8 cellular contexts compared by ENCODE assay signal in the genomic region with DNA sequence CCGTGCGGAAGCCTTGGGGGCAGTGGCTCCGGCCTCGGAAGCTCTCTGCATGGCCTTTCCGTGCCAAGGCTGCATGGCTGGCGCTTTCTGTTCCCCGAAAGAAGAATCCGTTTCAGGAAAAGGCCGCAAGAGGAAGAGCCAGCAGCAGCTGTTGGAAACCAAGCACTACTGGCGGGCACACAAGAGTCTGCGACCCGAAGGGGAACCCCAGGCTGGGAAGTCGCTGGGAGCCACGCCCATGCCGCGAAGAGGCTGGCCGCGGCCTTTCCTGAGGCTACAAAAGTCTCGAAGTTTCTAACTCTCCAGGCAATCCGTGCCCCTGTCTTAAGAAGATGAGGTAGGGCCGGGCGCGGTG. TPM values are rescaled to one million over a fixed set of nuclear protein-coding genes. Genes with fewer than 3 reads are reported as not detected.
A peak's percentile ranks its signal among the peaks of the same experiment; 100 is the strongest.
DNase-seq lines count a peak whose midpoint lies in the region; ATAC-seq and TF ChIP-seq lines count a peak whose summit lies in the region.

A gene (minus strand): TSS at position 191 of the 355 bp plus-strand sequence. CDS start 116 bp downstream, at position 75.

- in situ Hi-C loops in G401 (cut with HindIII; ENCODE audit: low sequenced_read_pairs), result no loop called here
- in situ Hi-C loops in GM23248 (cut with MboI), result no loop called here

- CTCF ChIA-PET in activated CD8-positive, alpha-beta T cell treated with anti-CD3 and anti-CD28 coated beads, Interleukin-2, amount 10 ng/mL, durations not matched to agents 7 days and 5 days (lab: Charles Lee), result interaction anchor here (1.4 to 3.8 kb wide), 4 partner anchors 9 to 61 kb away, joined by 3 to 26 read pairs (median 6); a partner anchor contains a TSS

- H3K27me3 Mint-ChIP-seq in activated CD8-positive, alpha-beta T cell treated with anti-CD3 and anti-CD28 coated beads, Interleukin-2, amount 10 ng/mL, durations not matched to agents 7 days and 5 days (ENCODE audit: low read depth), result no peaks in the 10 kb centered on the region
- H3K27me3 Mint-ChIP-seq in effector memory CD8-positive, alpha-beta T cell, result no peaks in the 10 kb centered on the region
- peaks cover 20% of the 10 kb centered on the region for H3K27me3 Mint-ChIP-seq in mesothelial cell of epicardium (ENCODE audit: low read depth)

- H3K27me3 ChIP-seq in GM23248 (replicated peaks; ENCODE audit: insufficient read depth) (no peaks in the 10 kb centered on the region), MM.1S (replicated peaks; ENCODE audit: insufficient read depth, low read length) (no peaks in the 10 kb centered on the region)

- peaks cover 54% of the 10 kb centered on the region for H3K79me2 ChIP-seq in GM23248 (ENCODE audit: insufficient read depth)
- peaks cover 50% of the 10 kb centered on the region for H3K79me2 ChIP-seq in MM.1S (ENCODE audit: low read length)

- peak within 1 kb of the TSS; percentile 90 for H3K27ac Mint-ChIP-seq in activated CD8-positive, alpha-beta T cell treated with anti-CD3 and anti-CD28 coated beads, Interleukin-2, amount 10 ng/mL, durations not matched to agents 7 days and 5 days
- H3K27ac Mint-ChIP-seq in effector memory CD8-positive, alpha-beta T cell, result peak within 1 kb of the TSS; percentile 95 to 98
- no peak within 1 kb of the TSS for H3K27ac Mint-ChIP-seq in mesothelial cell of epicardium

- no peak for TF ChIP-seq CTCF in MM.1S (IDR thresholded peaks at IDR 0.05; ENCODE audit: low read length)
- no peak for TF ChIP-seq CTCF in mesothelial cell of epicardium (IDR thresholded peaks at IDR 0.05; ENCODE audit: unreplicated experiment)

- H3K36me3 Mint-ChIP-seq in activated CD8-positive, alpha-beta T cell treated with anti-CD3 and anti-CD28 coated beads, Interleukin-2, amount 10 ng/mL, durations not matched to agents 7 days and 5 days (ENCODE audit: low read depth), result peaks cover 35% of the 10 kb centered on the region
- peaks cover 49% of the 10 kb centered on the region for H3K36me3 Mint-ChIP-seq in effector memory CD8-positive, alpha-beta T cell (ENCODE audit: insufficient read depth)
- no peaks in the 10 kb centered on the region for H3K36me3 Mint-ChIP-seq in mesothelial cell of epicardium

- H3K9me2 ChIP-seq in GM23248 (ENCODE audit: insufficient read depth), result no peaks in the 10 kb centered on the region
- no peaks in the 10 kb centered on the region for H3K9me2 ChIP-seq in MM.1S (replicated peaks; ENCODE audit: insufficient read depth, low read length)

- peak within 1 kb of the TSS; percentile 79 for H3K4me3 ChIP-seq in GM23248
- H3K4me3 ChIP-seq in MM.1S (ENCODE audit: low read length), result peak within 1 kb of the TSS; percentile 90

- WGBS in GM23248 (ENCODE audit: low coverage in 1 of 2, low lambda C conversion rate in 2 of 2, missing lambda C conversion rate in 2 of 2), 2 experiments, result 2 to 3% methylated on average over 23 of the region's 23 CpGs

- H3K27ac ChIP-seq in GM23248 (peak within 1 kb of the TSS; percentile 68), MM.1S (ENCODE audit: low read length) (peak within 1 kb of the TSS; percentile 89)

- peak within 1 kb of the TSS; percentile 89 for H3K4me3 Mint-ChIP-seq in activated CD8-positive, alpha-beta T cell treated with anti-CD3 and anti-CD28 coated beads, Interleukin-2, amount 10 ng/mL, durations not matched to agents 7 days and 5 days
- H3K4me3 Mint-ChIP-seq in effector memory CD8-positive, alpha-beta T cell, result peak within 1 kb of the TSS; percentile 80 to 94
- peak within 1 kb of the TSS; percentile 33 for H3K4me3 Mint-ChIP-seq in mesothelial cell of epicardium

- POLR2A ChIA-PET in activated CD8-positive, alpha-beta T cell treated with anti-CD3 and anti-CD28 coated beads, Interleukin-2, amount 10 ng/mL, durations not matched to agents 7 days and 5 days (lab: Charles Lee), result interaction anchor here (0.8 to 3.9 kb wide), 11 partner anchors 8 to 201 kb away, joined by 3 to 150 read pairs (median 7); a partner anchor contains a TSS

- H3K9me3 Mint-ChIP-seq in activated CD8-positive, alpha-beta T cell treated with anti-CD3 and anti-CD28 coated beads, Interleukin-2, amount 10 ng/mL, durations not matched to agents 7 days and 5 days (ENCODE audit: insufficient read depth), result no peaks in the 10 kb centered on the region
- no peaks in the 10 kb centered on the region for H3K9me3 Mint-ChIP-seq in effector memory CD8-positive, alpha-beta T cell
- H3K9me3 Mint-ChIP-seq in mesothelial cell of epicardium, result no peaks in the 10 kb centered on the region

- H3K4me1 Mint-ChIP-seq in activated CD8-positive, alpha-beta T cell treated with anti-CD3 and anti-CD28 coated beads, Interleukin-2, amount 10 ng/mL, durations not matched to agents 7 days and 5 days (ENCODE audit: low read depth), result peaks cover 47% of the 10 kb centered on the region
- H3K4me1 Mint-ChIP-seq in effector memory CD8-positive, alpha-beta T cell (ENCODE audit: low read depth in 2 of 2), result peaks cover 13 to 32% of the 10 kb centered on the region in 2 donors
- H3K4me1 Mint-ChIP-seq in mesothelial cell of epicardium, result no peaks in the 10 kb centered on the region

- H3F3A ChIP-seq in GM23248 (ENCODE audit: insufficient read depth), result no peaks in the 10 kb centered on the region
- H3F3A ChIP-seq in MM.1S (ENCODE audit: insufficient read depth, low read length), result peaks cover 23% of the 10 kb centered on the region

- no peaks in the 10 kb centered on the region for H4K20me1 ChIP-seq in GM23248 (ENCODE audit: insufficient read depth)
- 0 out of 2 replicates have a peak, but pooled peaks cover 6% of the 10 kb centered on the region for H4K20me1 ChIP-seq in MM.1S (ENCODE audit: insufficient read depth, low read length)

- peak within 1 kb of the TSS; percentile 83 for H3K9ac ChIP-seq in GM23248
- peak within 1 kb of the TSS; percentile 94 for H3K9ac ChIP-seq in MM.1S (ENCODE audit: low read length)

- peak; percentile 80 for ATAC-seq in activated CD8-positive, alpha-beta T cell treated with anti-CD3 and anti-CD28 coated beads, Interleukin-2, amount 10 ng/mL, durations not matched to agents 7 days and 5 days
- peak; percentile 86 for ATAC-seq in effector memory CD8-positive, alpha-beta T cell (replicated peaks)

- H3K36me3 ChIP-seq in GM23248 (ENCODE audit: low read depth), result no peaks in the 10 kb centered on the region; the same call in 1 of the 2 replicates
- peaks cover 4% of the 10 kb centered on the region; the same call in 1 of the 2 replicates for H3K36me3 ChIP-seq in MM.1S (replicated peaks; ENCODE audit: insufficient read depth, low read length)

- DNase-seq in G401 (ENCODE audit: low spot score), result peak; percentile 2
- peak; percentile 83 for DNase-seq in GM23248
- DNase-seq in MM.1S, result peak; percentile 89
- peak; percentile 82 for DNase-seq in activated CD8-positive, alpha-beta T cell treated with anti-CD3 and anti-CD28 coated beads, Interleukin-2, amount 10 ng/mL, durations not matched to agents 7 days and 5 days
- DNase-seq in effector memory CD8-positive, alpha-beta T cell, result peak; percentile 67 to 71 (median 68)
- DNase-seq in mesothelial cell of epicardium (ENCODE audit: low spot score in 2 of 2, unreplicated experiment in 2 of 2), result no peak
- DNase-seq in stimulated activated CD8-positive, alpha-beta memory T cell treated with anti-CD3 and anti-CD28 coated beads, Interleukin-4, amount 100 ng/mL, for 1 hour (ENCODE audit: low read depth in 2 of 2, low spot score in 1 of 2), result peak; percentile 42 to 53
- no peak for DNase-seq in NCI-H2171 (lab: John Stamatoyannopoulos, UW)

- H2AFZ ChIP-seq in GM23248 (peak within 1 kb of the TSS; percentile 96), MM.1S (ENCODE audit: low read length) (peak within 1 kb of the TSS; percentile 74)

- H3K4me1 ChIP-seq in GM23248 (ENCODE audit: insufficient read depth) (0 out of 2 replicates have a peak, but pooled peaks cover 5% of the 10 kb centered on the region), MM.1S (ENCODE audit: low read length) (peaks cover 6% of the 10 kb centered on the region)

- H3K4me2 ChIP-seq in GM23248 (ENCODE audit: unreplicated experiment), result peak within 1 kb of the TSS; percentile 98
- peak within 1 kb of the TSS; percentile 83 for H3K4me2 ChIP-seq in MM.1S (ENCODE audit: low read depth, low read length)

- no peaks in the 10 kb centered on the region for H3K9me3 ChIP-seq in GM23248 (ENCODE audit: low read depth)
- no peaks in the 10 kb centered on the region for H3K9me3 ChIP-seq in MM.1S (replicated peaks; ENCODE audit: insufficient read depth, low read length)

RNA-seq across cellular contexts. Expression of the gene that starts here (rescaled TPM):
- total RNA-seq in G401 (2014; rRNA removed; shearing (Covaris generic)), result not detected in 2 replicates
- 4.8 and 6.3 TPM in 2 replicates for total RNA-seq in GM23248 (2014; rRNA removed; shearing (Covaris generic))
- 3.7 TPM in 2 replicates for polyA plus RNA-seq in GM23248 (2016; fragmentation: Nextera tagmentation; extraction: Ambion mirVana)
- 10 to 100 TPM; 32.4 to 33.1 TPM for total RNA-seq in activated CD8-positive, alpha-beta T cell treated with anti-CD3 and anti-CD28 coated beads, Interleukin-2, amount 10 ng/mL, durations not matched to agents 7 days and 5 days
- total RNA-seq in mesothelial cell of epicardium, result 0.27 to 0.65 TPM (median 0.52 TPM) in 3 replicates

Comparison
In these comparisons a context has a peak if more than half of its experiments do, and no peak if none do; other contexts are left out.
1. Peak in DNase-seq in G401; RNA of the gene not detected or under 1 TPM.
2. DNase-seq: peak in GM23248 (single experiment), MM.1S (single experiment), activated CD8-positive, alpha-beta T cell treated with anti-CD3 and anti-CD28 coated beads, Interleukin-2, amount 10 ng/mL, durations not matched to agents 7 days and 5 days (single experiment), effector memory CD8-positive, alpha-beta T cell (3 of 3) and stimulated activated CD8-positive, alpha-beta memory T cell treated with anti-CD3 and anti-CD28 coated beads, Interleukin-4, amount 100 ng/mL, for 1 hour (2 of 2); none in mesothelial cell of epicardium (0 of 2) and NCI-H2171 (single experiment).
3. H3K4me3 Mint-ChIP-seq: peak in every context shown above with its lines; median percentile 89 in activated CD8-positive, alpha-beta T cell treated with anti-CD3 and anti-CD28 coated beads, Interleukin-2, amount 10 ng/mL, durations not matched to agents 7 days and 5 days; 87 in effector memory CD8-positive, alpha-beta T cell; 33 in mesothelial cell of epicardium.